ENCODE assay signal across 11 cellular contexts in genomic region chr18:35458271-35458670, GRCh38. TPM values are rescaled to one million over a fixed set of nuclear protein-coding genes. Genes with fewer than 3 reads are reported as not detected.
DNase-seq lines count a peak whose midpoint lies in the region; TF ChIP-seq lines count a peak whose summit lies in the region.
"Had no signal": no experiment of that assay in that cellular context is flagged by ENCODE, and none has a peak within 500 bp of the region (broad histone marks: within the 10 kb centered on the region; RNA-seq: fewer than 3 reads in every experiment).

No MANE protein-coding gene starts in this region.

- peak overlapping the region; percentile 81 for H3K27ac ChIP-seq in hepatocyte
- peak overlapping the region in 1 of 5 donors; percentile 84 for H3K27ac ChIP-seq in adrenal gland

- H3K9me2 ChIP-seq in hepatocyte (replicated peaks; ENCODE audit: insufficient read depth) = no peaks in the 10 kb centered on the region

- H3K27me3 ChIP-seq in hepatocyte (no peaks in the 10 kb centered on the region), adrenal gland (no peaks in the 10 kb centered on the region)

- no peak overlapping the region for H2AFZ ChIP-seq in hepatocyte

- TF ChIP-seq CTCF in hepatocyte (IDR thresholded peaks at IDR 0.05; ENCODE audit: poor library complexity) (no peak), adrenal gland (IDR thresholded peaks at IDR 0.05) (no peak)

- WGBS in hepatocyte (ENCODE audit: low lambda C conversion rate, missing lambda C conversion rate) = 33% methylated on average over 1 of the region's 1 CpG
- WGBS in adrenal gland, 4 donors = 67 to 100% (median 77%) methylated on average over 1 of the region's 1 CpG

- H4K20me1 ChIP-seq in hepatocyte (ENCODE audit: insufficient read depth, poor library complexity, severe bottlenecking) = no peaks in the 10 kb centered on the region

- H3K79me2 ChIP-seq in hepatocyte = no peaks in the 10 kb centered on the region

- H3K9me3 ChIP-seq in hepatocyte (ENCODE audit: low read depth) (no peaks in the 10 kb centered on the region), adrenal gland (replicated peaks in 1 of 3) (no peaks in the 10 kb centered on the region)

- peak overlapping the region; percentile 5 for H3K4me2 ChIP-seq in hepatocyte

- H3K4me3 ChIP-seq in hepatocyte (no peak overlapping the region), adrenal gland (no peak overlapping the region)

- no peaks in the 10 kb centered on the region for H3K36me3 ChIP-seq in hepatocyte (replicated peaks; ENCODE audit: insufficient read depth, low read depth)
- H3K36me3 ChIP-seq in adrenal gland (replicated peaks in 1 of 2) = no peaks in the 10 kb centered on the region

- DNase-seq in HT-29 (ENCODE audit: low spot score) = peak; percentile 18
- peak; percentile 69 for DNase-seq in NCI-H748 treated with DMSO at 0.1 percent for 48 hours (lab: John Stamatoyannopoulos, UW)
- no peak for DNase-seq in hepatocyte (ENCODE audit: low spot score)
- DNase-seq in smooth muscle cell of the brain vasculature (ENCODE audit: low read depth, low spot score) = peak; percentile 18
- DNase-seq in adrenal gland = no peak
- no peak for DNase-seq in NCI-H2029 (lab: John Stamatoyannopoulos, UW)
- DNase-seq in NCI-H2171 treated with DMSO at 0.1 percent for 48 hours (lab: John Stamatoyannopoulos, UW) = no peak
- DNase-seq: activated CD4-positive, CD25-positive, alpha-beta regulatory T cell; DMS79 treated with DMSO at 0.1 percent for 48 hours; stimulated activated CD4-positive, alpha-beta T cell treated with anti-CD3 and anti-CD28 coated beads, Interleukin-15, amount 100 ng/mL, for 24 hours; stimulated activated naive B cell treated with anti-CD40 and anti-IgM and Interleukin-4, amounts not matched to agents 10 μg/mL and 1 μg/mL and 100 μg/mL, for 72 hours had no signal

- no peak for TF ChIP-seq POLR2A in adrenal gland (IDR thresholded peaks at IDR 0.05)

- H3K4me1 ChIP-seq in hepatocyte (ENCODE audit: insufficient read depth) (peaks cover 23% of the 10 kb centered on the region), adrenal gland (replicated peaks in 1 of 2) (peaks cover 7 to 18% of the 10 kb centered on the region in 2 donors)

- intact Hi-C loops in adrenal gland (cut with DNase I) = no loop called here

RNA-seq across cellular contexts. Expression of gene INO80C, which starts 39.5 kb away (rescaled TPM):
- 5.1 TPM in 2 replicates for total RNA-seq in HT-29 (2014; rRNA removed; shearing (Covaris generic))
- total RNA-seq in hepatocyte (16.5 and 16.6 TPM in 2 replicates), adrenal gland (10 to 100 TPM in 4 of 8 donors, 1 to 10 TPM in 4; 3.6 to 29.6 (median 14.5) TPM)
- polyA plus RNA-seq in hepatocyte (25.1 and 42.2 TPM in 2 replicates), adrenal gland (10 to 100 TPM; 19.2 to 25.6 (median 25.3) TPM)

Comparison
In these comparisons a context has a peak if more than half of its experiments do, and no peak if none do; other contexts are left out.
1. DNase-seq: peak in HT-29 (single experiment), NCI-H748 treated with DMSO at 0.1 percent for 48 hours (single experiment) and smooth muscle cell of the brain vasculature (single experiment); none in hepatocyte (single experiment), adrenal gland (0 of 7), NCI-H2029 (single experiment) and NCI-H2171 treated with DMSO at 0.1 percent for 48 hours (single experiment).